In genomic region chr20:4524792-4525191, GRCh38 we compare ENCODE assay signal across 34 cellular contexts.
"Had no signal": no experiment of that assay in that cellular context is flagged by ENCODE, and none has a peak within 500 bp of the region (broad histone marks: within the 10 kb centered on the region; RNA-seq: fewer than 3 reads in every experiment).

No MANE protein-coding gene starts in this region.

- H3K9ac ChIP-seq: KMS-11 had no signal

- H3K4me2 ChIP-seq: KMS-11 had no signal

- H3K27me3 ChIP-seq: MG63 had no signal

- H3K9me3 ChIP-seq: MG63 had no signal

- H3K27ac ChIP-seq: KMS-11 had no signal

- DNase-seq: Karpas-422, Kasumi-1, KG1, MG63, MV-4-11, NCI-H1048, NCI-H1092, NCI-H1092 treated with DMSO at 0.1 percent for 48 hours, NCI-H1105, NCI-H1105 treated with DMSO at 0.1 percent for 48 hours, NCI-H1417, NCI-H1417 treated with DMSO at 0.1 percent for 48 hours, NCI-H1436, NCI-H1436 treated with DMSO at 0.1 percent for 48 hours, NCI-H146, NCI-H1694, NCI-H1694 treated with DMSO at 0.1 percent for 48 hours, NCI-H187, NCI-H187 treated with DMSO at 0.1 percent for 48 hours, NCI-H1930, NCI-H2029, NCI-H2029 treated with DMSO at 0.1 percent for 48 hours, NCI-H2081, NCI-H2081 treated with DMSO at 0.1 percent for 48 hours, NCI-H2107, NCI-H2171, NCI-H2171 treated with DMSO at 0.1 percent for 48 hours, NCI-H2227 treated with DMSO at 0.1 percent for 48 hours, NCI-H226, NCI-H345, NCI-H446, NCI-H446 treated with DMSO at 0.1 percent for 48 hours, NCI-H510A had no signal

- H3K4me3 ChIP-seq: MG63 had no signal

- H3K36me3 ChIP-seq: MG63 had no signal
